In the genomic region with DNA sequence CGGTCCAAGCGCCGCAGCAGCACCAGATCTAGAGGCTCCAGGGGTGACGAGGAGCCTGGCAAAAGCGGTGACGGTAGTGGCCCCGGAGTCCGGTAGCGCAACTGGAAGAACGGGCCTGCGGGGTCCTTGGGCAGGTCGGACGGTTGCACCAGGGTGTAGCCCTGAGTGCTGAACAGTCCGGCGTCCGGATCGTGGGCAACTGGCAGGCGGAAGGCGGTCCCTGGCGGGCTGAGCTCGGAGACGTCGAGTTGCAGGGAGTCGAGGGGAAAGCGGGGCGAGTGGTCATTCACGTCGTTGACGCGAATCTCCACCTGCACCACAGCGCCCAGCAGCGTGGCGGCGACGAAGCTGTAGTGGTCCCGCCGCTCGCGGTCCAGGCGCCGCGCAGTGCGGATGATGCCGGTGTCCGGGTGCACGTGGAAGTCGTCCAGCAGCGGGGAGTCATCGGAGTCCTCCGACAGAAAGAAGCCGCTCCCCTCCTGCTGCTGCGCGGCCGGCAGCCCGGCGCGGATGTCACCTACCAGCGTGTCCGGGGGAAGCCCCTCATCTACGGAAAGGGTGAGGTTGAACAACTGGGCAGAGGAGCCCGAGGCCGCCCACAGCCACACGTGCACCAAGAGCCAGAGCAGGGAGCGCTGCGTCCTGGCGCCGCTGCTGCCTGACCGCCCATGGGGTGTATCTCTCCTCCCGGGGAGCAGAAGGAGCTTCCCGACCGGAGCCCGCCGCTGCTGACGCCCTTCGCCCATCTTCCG, we compare ENCODE assay signal across 8 cellular contexts. TPM values are rescaled to one million over a fixed set of nuclear protein-coding genes. Genes with fewer than 3 reads are reported as not detected.
DNase-seq lines count a peak whose midpoint lies in the region; ATAC-seq and TF ChIP-seq lines count a peak whose summit lies in the region.

No MANE protein-coding gene starts in this region.

- H3K9me3 Mint-ChIP-seq in progenitor cell of endocrine pancreas (ENCODE audit: low read depth): no peaks in the 10 kb centered on the region

- H3K27ac ChIP-seq in SK-N-SH (ENCODE audit: low read depth in 2 of 2, low read length in 1 of 2) (no peak overlapping the region), foreskin keratinocyte (no peak overlapping the region), MM.1S (ENCODE audit: low read length) (no peak overlapping the region)

- TF ChIP-seq CTCF in SK-N-SH (IDR thresholded peaks at IDR 0.05) (no peak), foreskin keratinocyte (conservative IDR thresholded peaks at IDR 0.05) (no peak), progenitor cell of endocrine pancreas (IDR thresholded peaks at IDR 0.05; ENCODE audit: unreplicated experiment) (no peak), MM.1S (IDR thresholded peaks at IDR 0.05; ENCODE audit: low read length) (no peak)

- H3K4me1 Mint-ChIP-seq in progenitor cell of endocrine pancreas (ENCODE audit: low read depth): peaks cover 9% of the 10 kb centered on the region

- ATAC-seq in GM18517 (IDR thresholded peaks at IDR 0.05; ENCODE audit: unreplicated experiment) (peak; percentile 69), foreskin keratinocyte (peak; percentile 62)

- H3K36me3 ChIP-seq in H7 (replicated peaks; ENCODE audit: control insufficient read depth, insufficient read depth, low read length) (no peaks in the 10 kb centered on the region), SK-N-SH (replicated peaks in 1 of 2; ENCODE audit: control insufficient read depth in 1 of 2, insufficient read depth in 2 of 2, low read length in 1 of 2) (no peaks in the 10 kb centered on the region), MM.1S (replicated peaks; ENCODE audit: insufficient read depth, low read length) (no peaks in the 10 kb centered on the region)

- peaks cover 37% of the 10 kb centered on the region for H3K27me3 Mint-ChIP-seq in progenitor cell of endocrine pancreas

- H3K9me3 ChIP-seq in SK-N-SH (no peaks in the 10 kb centered on the region), MM.1S (replicated peaks; ENCODE audit: insufficient read depth, low read length) (no peaks in the 10 kb centered on the region)

- H3K4me3 Mint-ChIP-seq in progenitor cell of endocrine pancreas (ENCODE audit: low read depth): peak overlapping the region; percentile 73

- peak overlapping the region; percentile 48 for H3K4me3 ChIP-seq in H7 (ENCODE audit: insufficient read depth, low read depth, low read length)
- H3K4me3 ChIP-seq in SK-N-SH (ENCODE audit: low read depth in 2 of 2, low read length in 1 of 2): peak overlapping the region in 1 of 2 experiments; percentile 23; a peak in 1 of 4 replicates
- H3K4me3 ChIP-seq in MM.1S (ENCODE audit: low read length): no peak overlapping the region

- H3K9ac ChIP-seq in SK-N-SH (no peak overlapping the region), MM.1S (ENCODE audit: low read length) (no peak overlapping the region)

- H4K20me1 ChIP-seq in SK-N-SH (ENCODE audit: insufficient read depth) (no peaks in the 10 kb centered on the region), MM.1S (ENCODE audit: insufficient read depth, low read length) (no peaks in the 10 kb centered on the region)

- no peaks in the 10 kb centered on the region for H3K9me2 ChIP-seq in SK-N-SH
- H3K9me2 ChIP-seq in MM.1S (replicated peaks; ENCODE audit: insufficient read depth, low read length): no peaks in the 10 kb centered on the region

- no peaks in the 10 kb centered on the region for H3K4me1 ChIP-seq in SK-N-SH (ENCODE audit: control insufficient read depth in 1 of 2, insufficient read depth in 2 of 2, low read depth in 1 of 2, low read length in 1 of 2)
- H3K4me1 ChIP-seq in foreskin keratinocyte: no peaks in the 10 kb centered on the region
- H3K4me1 ChIP-seq in MM.1S (ENCODE audit: low read length): no peaks in the 10 kb centered on the region

- CTCF ChIA-PET in SK-N-SH (lab: Yijun Ruan, JAX): interaction anchor here (0.6 to 2.3 kb wide), 3 partner anchors 16 to 763 kb away, joined by 3 to 10 read pairs (median 3); no protein-coding TSS in a partner anchor

- H2AFZ ChIP-seq in SK-N-SH (ENCODE audit: low read depth) (peak overlapping the region; percentile 51; the same call in 1 of the 2 replicates), MM.1S (ENCODE audit: low read length) (no peak overlapping the region)

- TF ChIP-seq EP300 in SK-N-SH (IDR thresholded peaks at IDR 0.05; ENCODE audit: borderline replicate concordance in 1 of 2, low read depth in 1 of 2, low read length in 1 of 2): no peak

- POLR2A ChIA-PET in SK-N-SH (lab: Yijun Ruan, JAX): no interaction called here

- no peak overlapping the region for H3K27ac Mint-ChIP-seq in progenitor cell of endocrine pancreas

- no peak for TF ChIP-seq RAD21 in SK-N-SH (IDR thresholded peaks at IDR 0.05; ENCODE audit: low read length)

- no peaks in the 10 kb centered on the region for H3K36me3 Mint-ChIP-seq in progenitor cell of endocrine pancreas (ENCODE audit: insufficient read depth)

- 29% methylated on average over 16 of the region's 76 CpGs for WGBS in SK-N-SH (ENCODE audit: low lambda C conversion rate)

- H3K4me2 ChIP-seq in SK-N-SH (peak overlapping the region; percentile 62; the same call in 1 of the 2 replicates), MM.1S (ENCODE audit: low read depth, low read length) (no peak overlapping the region)

- H3K27me3 ChIP-seq in H7 (ENCODE audit: control insufficient read depth, insufficient read depth, low read length) (peaks cover 50% of the 10 kb centered on the region), SK-N-SH (ENCODE audit: insufficient read depth) (peaks cover 24% of the 10 kb centered on the region; the same call in 1 of the 2 replicates), foreskin keratinocyte (peaks cover 96% of the 10 kb centered on the region), MM.1S (replicated peaks; ENCODE audit: insufficient read depth, low read length) (no peaks in the 10 kb centered on the region)

- no peaks in the 10 kb centered on the region for H3F3A ChIP-seq in SK-N-SH (replicated peaks; ENCODE audit: insufficient read depth)
- H3F3A ChIP-seq in MM.1S (ENCODE audit: insufficient read depth, low read length): no peaks in the 10 kb centered on the region

- peak; percentile 73 for DNase-seq in H7
- DNase-seq in SK-N-SH: peak; percentile 41
- no peak for DNase-seq in foreskin keratinocyte
- peak; percentile 11 for DNase-seq in progenitor cell of endocrine pancreas (ENCODE audit: low spot score, unreplicated experiment)
- no peak for DNase-seq in DMS114 treated with DMSO at 0.1 percent for 48 hours (lab: John Stamatoyannopoulos, UW; ENCODE audit: unreplicated experiment)
- DNase-seq in MM.1S: no peak
- no peak for DNase-seq in iPS-NIHi11 (ENCODE audit: low spot score)

- no peaks in the 10 kb centered on the region for H3K79me2 ChIP-seq in SK-N-SH (ENCODE audit: insufficient read depth)
- H3K79me2 ChIP-seq in MM.1S (ENCODE audit: low read length): no peaks in the 10 kb centered on the region

TF ChIP-seq in SK-N-SH, 30 proteins besides CTCF, POLR2A, EP300 and RAD21:
- TF ChIP-seq SMC3 (IDR thresholded peaks at IDR 0.05; ENCODE audit: low read depth, low read length) (no peak), GATA2 (CRISPR knock-in tag; IDR thresholded peaks at IDR 0.05) (no peak), RCOR1 (IDR thresholded peaks at IDR 0.05; ENCODE audit: low read length) (no peak), SIN3A (IDR thresholded peaks at IDR 0.05; ENCODE audit: borderline replicate concordance, low read depth, low read length) (no peak), FOXM1 (IDR thresholded peaks at IDR 0.05; ENCODE audit: low read depth) (no peak), MEF2A (IDR thresholded peaks at IDR 0.05; ENCODE audit: borderline replicate concordance, low read depth) (no peak), GABPA (IDR thresholded peaks at IDR 0.05; ENCODE audit: low read depth) (no peak), MAX (IDR thresholded peaks at IDR 0.05; ENCODE audit: low read depth) (no peak)
TF ChIP-seq in SK-N-SH: peak in this region for 0.

RNA-seq across cellular contexts. Expression of gene DCHS2, which starts 0.8 kb away (rescaled TPM):
- 0.55 and 1.0 TPM in 2 replicates for total RNA-seq in H7 (2014; rRNA removed; shearing (Covaris generic))
- polyA plus RNA-seq in SK-N-SH (2012; rRNA removed) (not detected in 2 replicates), foreskin keratinocyte (not detected in 2 replicates)
- not detected in 2 replicates for polyA plus RNA-seq in SK-N-SH (2012; cell fraction: cytosol; rRNA removed)
- polyA plus RNA-seq in SK-N-SH (2012; cell fraction: nucleus; rRNA removed): not detected in 2 replicates
- total RNA-seq in foreskin keratinocyte (not detected in 2 replicates), progenitor cell of endocrine pancreas (0.43 and 0.64 TPM in 2 replicates)

RNA-seq across cellular contexts. Expression of gene PLRG1, which starts 59.4 kb away (rescaled TPM):
- total RNA-seq in H7 (2014; rRNA removed; shearing (Covaris generic)): 104 and 108 TPM in 2 replicates
- 64.8 and 84.6 TPM in 2 replicates for polyA plus RNA-seq in SK-N-SH (2012; rRNA removed)
- polyA plus RNA-seq in SK-N-SH (2012; cell fraction: cytosol; rRNA removed): 64.8 and 70.2 TPM in 2 replicates
- 43.5 and 93.7 TPM in 2 replicates for polyA plus RNA-seq in SK-N-SH (2012; cell fraction: nucleus; rRNA removed)
- total RNA-seq in foreskin keratinocyte: 70.9 and 73.3 TPM in 2 replicates
- 45.6 and 52.5 TPM in 2 replicates for polyA plus RNA-seq in foreskin keratinocyte
- 96.3 and 102 TPM in 2 replicates for total RNA-seq in progenitor cell of endocrine pancreas

Comparison
In these comparisons a context has a peak if more than half of its experiments do, and no peak if none do; other contexts are left out.
1. DNase-seq: peak in H7 (single experiment), SK-N-SH (single experiment) and progenitor cell of endocrine pancreas (single experiment); none in foreskin keratinocyte (0 of 2), DMS114 treated with DMSO at 0.1 percent for 48 hours (single experiment), MM.1S (single experiment) and iPS-NIHi11 (single experiment).